Comparison of ENCODE assay signal across 15 cellular contexts in the genomic region with DNA sequence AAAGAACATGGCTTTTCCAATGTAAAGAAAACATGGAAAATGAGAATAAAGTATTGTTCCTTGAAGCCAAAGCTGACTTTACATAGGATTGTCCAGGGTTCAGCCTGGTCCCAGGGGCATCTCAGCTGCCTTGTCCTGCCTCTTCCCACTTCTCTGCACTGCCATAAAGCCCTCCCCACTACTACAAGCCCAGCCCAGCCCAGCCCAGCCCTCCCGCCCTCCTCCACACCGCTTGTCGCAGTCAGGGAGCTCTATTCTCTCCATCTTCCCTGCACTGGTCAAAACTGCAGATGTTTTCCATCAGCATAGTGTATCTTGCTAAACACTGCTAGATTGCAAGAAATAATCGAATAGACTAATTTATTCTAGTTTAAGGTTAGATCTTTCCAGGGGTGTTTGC.
DNase-seq lines count a peak whose midpoint lies in the region; ATAC-seq and TF ChIP-seq lines count a peak whose summit lies in the region.
"Had no signal": no experiment of that assay in that cellular context is flagged by ENCODE, and none has a peak within 500 bp of the region (broad histone marks: within the 10 kb centered on the region; RNA-seq: fewer than 3 reads in every experiment).

No MANE protein-coding gene starts in this region.

- H3K79me2 ChIP-seq in GM23338 (replicated peaks; ENCODE audit: insufficient read depth) = no peaks in the 10 kb centered on the region
- H3K79me2 ChIP-seq in mesendoderm (ENCODE audit: control insufficient read depth, insufficient read depth, low read length) = no peaks in the 10 kb centered on the region

- no peak overlapping the region for H3K23ac ChIP-seq in mesendoderm (ENCODE audit: low read length)

- no peak overlapping the region for H2AK5ac ChIP-seq in mesendoderm (ENCODE audit: low read length)

- H3K4me3 Mint-ChIP-seq in GM23338 = no peak overlapping the region
- H3K4me3 Mint-ChIP-seq: CD8-positive, alpha-beta memory T cell had no signal

- H3K4me2 ChIP-seq in GM23338 = peak overlapping the region; percentile 49
- no peak overlapping the region for H3K4me2 ChIP-seq in mesendoderm (ENCODE audit: low read length)
- H3K4me2 ChIP-seq: BLaER1 had no signal

- H3K4me3 ChIP-seq in GM23338 (no peak overlapping the region), HUES48 (ENCODE audit: low read depth, low read length) (no peak overlapping the region; the same call in 1 of the 2 replicates), mesendoderm (ENCODE audit: low read length) (no peak overlapping the region), vagina (no peak overlapping the region)
- H3K4me3 ChIP-seq: BLaER1 had no signal

- no peak overlapping the region for H4K8ac ChIP-seq in mesendoderm (ENCODE audit: low read depth, low read length)

- H2BK5ac ChIP-seq in mesendoderm (ENCODE audit: low read length) = no peak overlapping the region

- H3K79me1 ChIP-seq in mesendoderm (ENCODE audit: low read length) = no peaks in the 10 kb centered on the region

- intact Hi-C loops in vagina (cut with DNase I) = no loop called here

- no peak overlapping the region for H2BK15ac ChIP-seq in mesendoderm (replicated peaks; ENCODE audit: low read depth)

- H3K36me3 ChIP-seq in GM23338 (ENCODE audit: insufficient read depth) = no peaks in the 10 kb centered on the region
- H3K36me3 ChIP-seq in HUES48 (ENCODE audit: control insufficient read depth, insufficient read depth, low read length) = no peaks in the 10 kb centered on the region
- H3K36me3 ChIP-seq in mesendoderm (ENCODE audit: control insufficient read depth, insufficient read depth, low read length) = no peaks in the 10 kb centered on the region
- H3K36me3 ChIP-seq in vagina = no peaks in the 10 kb centered on the region
- H3K36me3 ChIP-seq: BLaER1 had no signal

- H3K27me3 ChIP-seq in GM23338 (ENCODE audit: insufficient read depth) (no peaks in the 10 kb centered on the region), HUES48 (ENCODE audit: control insufficient read depth, insufficient read depth, low read length) (no peaks in the 10 kb centered on the region), mesendoderm (ENCODE audit: insufficient read depth, low read length, poor library complexity) (no peaks in the 10 kb centered on the region), vagina (no peaks in the 10 kb centered on the region)
- H3K27me3 ChIP-seq: BLaER1 had no signal

- H3K4me1 ChIP-seq in GM23338 (ENCODE audit: insufficient read depth) = peaks cover 35% of the 10 kb centered on the region
- H3K4me1 ChIP-seq in HUES48 (ENCODE audit: control insufficient read depth, insufficient read depth, low read length) = peaks cover 45% of the 10 kb centered on the region
- peaks cover 7% of the 10 kb centered on the region for H3K4me1 ChIP-seq in mesendoderm (ENCODE audit: control insufficient read depth, low read depth, low read length)
- H3K4me1 ChIP-seq in vagina = peaks cover 13% of the 10 kb centered on the region

- DNase-seq in GM23338 (ENCODE audit: low spot score) (peak; percentile 51), fibroblast of peridontal ligament (ENCODE audit: extremely low read depth) (peak; percentile 15), mesendoderm (peak; percentile 37), pons (ENCODE audit: low spot score) (no peak), vagina (ENCODE audit: extremely low spot score in 2 of 2) (no peak)
- no peak for DNase-seq in central memory CD4-positive, alpha-beta T cell
- DNase-seq: 8988T; AML-193; Caco-2; CD8-positive, alpha-beta memory T cell; DMS53; GF-D8 had no signal

- H3K27ac ChIP-seq in GM23338 (ENCODE audit: low read depth) (peak overlapping the region; percentile 18; the same call in 1 of the 2 replicates), HUES48 (ENCODE audit: low read depth, low read length) (peak overlapping the region; percentile 67), mesendoderm (ENCODE audit: low read depth, low read length) (no peak overlapping the region), vagina (no peak overlapping the region)
- H3K27ac ChIP-seq: BLaER1 had no signal

- no peak overlapping the region for H3K18ac ChIP-seq in mesendoderm (ENCODE audit: low read length)

- H2BK120ac ChIP-seq in mesendoderm (ENCODE audit: low read depth, low read length) = no peak overlapping the region

- TF ChIP-seq POLR2A in vagina (IDR thresholded peaks at IDR 0.05) = no peak

- H4K20me1 ChIP-seq in GM23338 (replicated peaks; ENCODE audit: insufficient read depth) = no peaks in the 10 kb centered on the region
- H4K20me1 ChIP-seq: BLaER1 had no signal

- peaks cover 1% of the 10 kb centered on the region for H3K27me3 Mint-ChIP-seq in GM23338 (ENCODE audit: insufficient read depth, low read depth, poor library complexity)
- H3K27me3 Mint-ChIP-seq: CD8-positive, alpha-beta memory T cell had no signal

- ATAC-seq in GM23338 = peak; percentile 92
- ATAC-seq: HepG2 had no signal

- TF ChIP-seq CTCF in GM23338 (conservative IDR thresholded peaks at IDR 0.05; ENCODE audit: low read depth in 2 of 2) = no peak
- TF ChIP-seq CTCF in vagina (IDR thresholded peaks at IDR 0.05) = no peak

- no peak overlapping the region for H3K56ac ChIP-seq in mesendoderm (ENCODE audit: low read length)

- H4K5ac ChIP-seq in mesendoderm (ENCODE audit: low read length) = no peak overlapping the region

- H3K27ac Mint-ChIP-seq in GM23338 = no peak overlapping the region
- H3K27ac Mint-ChIP-seq: CD8-positive, alpha-beta memory T cell had no signal

- no peak overlapping the region for H3K4ac ChIP-seq in mesendoderm (ENCODE audit: low read depth, low read length)

- H2AFZ ChIP-seq in GM23338 = no peak overlapping the region

- peaks cover 4% of the 10 kb centered on the region; the same call in 1 of the 2 replicates for H3F3A ChIP-seq in GM23338 (replicated peaks; ENCODE audit: low read depth)

- peaks cover 59% of the 10 kb centered on the region for H3K4me1 Mint-ChIP-seq in GM23338
- H3K4me1 Mint-ChIP-seq: CD8-positive, alpha-beta memory T cell had no signal

- no peaks in the 10 kb centered on the region for H3K36me3 Mint-ChIP-seq in GM23338 (ENCODE audit: low read depth)
- H3K36me3 Mint-ChIP-seq: CD8-positive, alpha-beta memory T cell had no signal

- no CpG with 5 or more reads among the region's 4 CpGs for WGBS in mesendoderm (ENCODE audit: extremely low coverage, insufficient coverage, low lambda C conversion rate)

- H3K9me3 Mint-ChIP-seq in GM23338 = no peaks in the 10 kb centered on the region
- H3K9me3 Mint-ChIP-seq: CD8-positive, alpha-beta memory T cell had no signal

- H3K9me3 ChIP-seq in HUES48 (ENCODE audit: control insufficient read depth, insufficient read depth, low read length) (no peaks in the 10 kb centered on the region), vagina (no peaks in the 10 kb centered on the region)
- H3K9me3 ChIP-seq: Caco-2 had no signal

- H3K9ac ChIP-seq in HUES48 (ENCODE audit: low read depth, low read length) (no peak overlapping the region), mesendoderm (ENCODE audit: low read length) (no peak overlapping the region)
- H3K9ac ChIP-seq: BLaER1 had no signal

- no peaks in the 10 kb centered on the region for H3K9me2 ChIP-seq in GM23338 (ENCODE audit: insufficient read depth)

TF ChIP-seq in GM23338, 12 proteins besides CTCF, POLR2A, EP300 and RAD21:
- no peak for TF ChIP-seq STAT1 (IDR thresholded peaks at IDR 0.05; ENCODE audit: unreplicated experiment)
- no peak for TF ChIP-seq NANOG (IDR thresholded peaks at IDR 0.05; ENCODE audit: borderline replicate concordance)
- no peak for TF ChIP-seq ZNF114 (CRISPR knock-in tag; IDR thresholded peaks at IDR 0.05)
- no peak for TF ChIP-seq POLR2AphosphoS5 (IDR thresholded peaks at IDR 0.05; ENCODE audit: low read depth)
- no peak for TF ChIP-seq ZNF331 (CRISPR knock-in tag; IDR thresholded peaks at IDR 0.05; ENCODE audit: low read depth)
- TF ChIP-seq EZH2phosphoT487 (IDR thresholded peaks at IDR 0.05; ENCODE audit: unreplicated experiment) = no peak
- TF ChIP-seq, protein P1, sequence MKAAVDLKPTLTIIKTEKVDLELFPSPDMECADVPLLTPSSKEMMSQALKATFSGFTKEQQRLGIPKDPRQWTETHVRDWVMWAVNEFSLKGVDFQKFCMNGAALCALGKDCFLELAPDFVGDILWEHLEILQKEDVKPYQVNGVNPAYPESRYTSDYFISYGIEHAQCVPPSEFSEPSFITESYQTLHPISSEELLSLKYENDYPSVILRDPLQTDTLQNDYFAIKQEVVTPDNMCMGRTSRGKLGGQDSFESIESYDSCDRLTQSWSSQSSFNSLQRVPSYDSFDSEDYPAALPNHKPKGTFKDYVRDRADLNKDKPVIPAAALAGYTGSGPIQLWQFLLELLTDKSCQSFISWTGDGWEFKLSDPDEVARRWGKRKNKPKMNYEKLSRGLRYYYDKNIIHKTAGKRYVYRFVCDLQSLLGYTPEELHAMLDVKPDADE (IDR thresholded peaks at IDR 0.05) = no peak
- TF ChIP-seq JUNB (IDR thresholded peaks at IDR 0.05; ENCODE audit: unreplicated experiment) = no peak
TF ChIP-seq in GM23338: peak in this region for 0.

Comparison
In these comparisons a context has a peak if more than half of its experiments do, and no peak if none do; other contexts are left out.
1. DNase-seq: peak in GM23338 (single experiment), fibroblast of peridontal ligament (single experiment) and mesendoderm (single experiment); none in pons (single experiment), vagina (0 of 2) and central memory CD4-positive, alpha-beta T cell (single experiment).
2. H3K27ac ChIP-seq: peak in GM23338 (single experiment) and HUES48 (single experiment); none in mesendoderm (single experiment) and vagina (single experiment).